26 cellular contexts compared by ENCODE assay signal in the genomic region with DNA sequence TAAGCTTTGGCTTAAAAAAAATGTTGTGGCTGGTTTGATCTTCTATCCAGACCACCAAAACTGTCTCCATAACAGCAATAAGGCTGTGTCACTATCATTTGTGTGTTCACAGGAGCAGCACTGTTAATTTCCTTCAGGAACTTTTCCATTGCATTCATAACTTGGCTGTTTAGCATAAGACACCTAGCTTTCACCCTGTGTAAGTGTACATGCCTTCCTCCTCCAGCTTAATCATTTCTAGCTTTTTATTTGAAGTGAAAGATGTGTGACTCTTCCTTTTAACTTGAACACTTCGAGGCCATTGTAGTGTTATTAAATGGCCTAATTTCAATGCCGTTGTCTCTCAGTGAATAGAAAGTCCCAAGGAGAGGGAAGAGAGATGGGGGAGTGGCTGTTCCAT.
"Had no signal": no experiment of that assay in that cellular context is flagged by ENCODE, and none has a peak within 500 bp of the region (broad histone marks: within the 10 kb centered on the region; RNA-seq: fewer than 3 reads in every experiment).

No MANE protein-coding gene starts in this region.

- H3K9me3 ChIP-seq: Peyer's patch, SJSA1 had no signal

- H3K4me3 ChIP-seq: PC-9, Peyer's patch, SJSA1, SK-N-MC had no signal

- H3K36me3 ChIP-seq: Peyer's patch, SJSA1 had no signal

- H2AFZ ChIP-seq: PC-9 had no signal

- H3K4me2 ChIP-seq: PC-9 had no signal

- H3K4me1 ChIP-seq: Peyer's patch, SJSA1 had no signal

- H3K27ac ChIP-seq: PC-9, Peyer's patch, SJSA1, SK-N-MC had no signal

- DNase-seq: IMR-90, Karpas-422, KG1, MM.1S, NCI-H1092 treated with DMSO at 0.1 percent for 48 hours, NCI-H1436, NCI-H187, NCI-H2029, NCI-H2081 treated with DMSO at 0.1 percent for 48 hours, NCI-H2171, NCI-H226, NCI-H446, NCI-H510A, NCI-H524 treated with DMSO at 0.1 percent for 48 hours, NCI-H69, NCI-H774, OCI-M1, PC-9, Peyer's patch, SIG-M5, SW 1271, T-cell had no signal

- ATAC-seq: HepG2, Right ventricle myocardium inferior, T-cell had no signal

- H3K27me3 ChIP-seq: Peyer's patch, SJSA1 had no signal
